18 cellular contexts compared by ENCODE assay signal in the genomic region with DNA sequence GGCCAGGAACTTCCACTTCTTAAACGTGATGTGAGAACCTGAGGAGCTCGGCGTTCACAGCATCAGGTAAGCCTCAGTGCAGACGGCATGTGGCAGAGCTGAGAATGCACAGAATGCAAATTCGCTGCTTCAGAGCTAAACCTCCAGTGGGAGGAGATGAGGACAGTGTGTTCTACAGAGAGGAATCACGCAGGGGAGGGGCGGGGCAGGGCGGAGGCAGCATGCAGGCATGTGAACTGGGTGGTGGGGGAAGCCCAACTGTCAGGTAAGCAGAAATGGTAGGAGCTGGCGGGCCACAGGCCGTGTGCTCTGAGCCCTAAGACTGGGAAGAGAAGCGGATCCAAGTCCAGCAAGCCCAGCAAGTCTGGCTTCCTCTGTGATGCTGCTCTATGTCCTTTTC.
DNase-seq lines count a peak whose midpoint lies in the region; ATAC-seq and TF ChIP-seq lines count a peak whose summit lies in the region.
"Had no signal": no experiment of that assay in that cellular context is flagged by ENCODE, and none has a peak within 500 bp of the region (broad histone marks: within the 10 kb centered on the region; RNA-seq: fewer than 3 reads in every experiment).

No MANE protein-coding gene starts in this region.

- H3K4me3 ChIP-seq in left ventricle myocardium inferior (no peak overlapping the region), testis (no peak overlapping the region), endodermal cell (ENCODE audit: low read length) (no peak overlapping the region)

- H3K36me3 ChIP-seq in left ventricle myocardium inferior: peaks cover 8% of the 10 kb centered on the region
- no peaks in the 10 kb centered on the region for H3K36me3 ChIP-seq in testis (ENCODE audit: low read depth, missing control alignments)
- H3K36me3 ChIP-seq in endodermal cell (ENCODE audit: control insufficient read depth, insufficient read depth, low read length): peaks cover 51% of the 10 kb centered on the region

- no peak overlapping the region for H3K4me3 Mint-ChIP-seq in activated naive CD8-positive, alpha-beta T cell treated with anti-CD3 and anti-CD28 coated beads for 36 hours
- no peak overlapping the region for H3K4me3 Mint-ChIP-seq in glutamatergic neuron (ENCODE audit: unreplicated experiment)
- no peak overlapping the region for H3K4me3 Mint-ChIP-seq in endodermal cell
- H3K4me3 Mint-ChIP-seq: activated T-cell treated with anti-CD3 and anti-CD28 coated beads, Interleukin-2, amount 50 U/mL, for 72 hours; central memory CD8-positive, alpha-beta T cell; nephron had no signal

- TF ChIP-seq CTCF in left ventricle myocardium inferior (IDR thresholded peaks at IDR 0.05; ENCODE audit: borderline replicate concordance) (no peak), glutamatergic neuron (IDR thresholded peaks at IDR 0.05; ENCODE audit: partially characterized antibody, unreplicated experiment) (no peak), testis (IDR thresholded peaks at IDR 0.05) (no peak), endodermal cell (conservative IDR thresholded peaks at IDR 0.05) (no peak)

- no peak overlapping the region for H3K27ac ChIP-seq in left ventricle myocardium inferior (replicated peaks)
- no peak overlapping the region for H3K27ac ChIP-seq in testis
- H3K27ac ChIP-seq in endodermal cell (ENCODE audit: low read depth, low read length): no peak overlapping the region

- H3K36me3 Mint-ChIP-seq in activated naive CD8-positive, alpha-beta T cell treated with anti-CD3 and anti-CD28 coated beads for 36 hours: peaks cover 48% of the 10 kb centered on the region
- H3K36me3 Mint-ChIP-seq in glutamatergic neuron (ENCODE audit: unreplicated experiment): peaks cover 5% of the 10 kb centered on the region
- H3K36me3 Mint-ChIP-seq in endodermal cell (ENCODE audit: low read depth): peaks cover 43% of the 10 kb centered on the region

- DNase-seq in Right ventricle myocardium superior (peak; percentile 44), left ventricle myocardium inferior (no peak), glutamatergic neuron (no peak), testis (peak; percentile 58), NCI-H1092 (lab: John Stamatoyannopoulos, UW) (no peak), endodermal cell (no peak)
- DNase-seq in activated naive CD8-positive, alpha-beta T cell treated with anti-CD3 and anti-CD28 coated beads for 36 hours: no peak
- DNase-seq in activated CD4-positive, CD25-positive, alpha-beta regulatory T cell treated with anti-CD3 and anti-CD28 coated beads, Interleukin-2, amount 50 U/mL, for 72 hours: no peak
- DNase-seq: activated CD4-positive, alpha-beta T cell treated with anti-CD3 and anti-CD28 coated beads, Interleukin-2, amount 50 U/mL, for 1 hour; activated T-cell treated with anti-CD3 and anti-CD28 coated beads, Interleukin-2, amount 50 U/mL, for 72 hours; COR-L47; effector CD8-positive, alpha-beta T cell; GOT3; islet precursor cell; NCI-H1417; stimulated activated naive CD4-positive, alpha-beta T cell treated with Interleukin-2 at 50 U/mL for 16 hours had no signal

- no peaks in the 10 kb centered on the region for H3K9me3 Mint-ChIP-seq in activated naive CD8-positive, alpha-beta T cell treated with anti-CD3 and anti-CD28 coated beads for 36 hours
- peaks cover 65% of the 10 kb centered on the region for H3K9me3 Mint-ChIP-seq in glutamatergic neuron (ENCODE audit: unreplicated experiment)
- no peaks in the 10 kb centered on the region for H3K9me3 Mint-ChIP-seq in endodermal cell
- H3K9me3 Mint-ChIP-seq: activated T-cell treated with anti-CD3 and anti-CD28 coated beads, Interleukin-2, amount 50 U/mL, for 72 hours; central memory CD8-positive, alpha-beta T cell; nephron had no signal

- ATAC-seq in Right ventricle myocardium superior (ENCODE audit: poor library complexity): no peak
- ATAC-seq: activated T-cell treated with anti-CD3 and anti-CD28 coated beads, Interleukin-2, amount 50 U/mL, for 72 hours had no signal

- TF ChIP-seq POLR2A in testis (IDR thresholded peaks at IDR 0.05): no peak

- WGBS in testis, 2 donors: 71 to 73% methylated on average over 11 of the region's 11 CpGs
- 87 to 88% methylated on average over 6 to 11 of the region's 11 CpGs for WGBS in endodermal cell (ENCODE audit: insufficient coverage in 1 of 2, insufficient read length in 1 of 2), 2 experiments

- peak overlapping the region; percentile 18 for H3K27ac Mint-ChIP-seq in activated naive CD8-positive, alpha-beta T cell treated with anti-CD3 and anti-CD28 coated beads for 36 hours
- H3K27ac Mint-ChIP-seq in glutamatergic neuron (ENCODE audit: unreplicated experiment) (peak overlapping the region; percentile 22), endodermal cell (no peak overlapping the region)
- H3K27ac Mint-ChIP-seq: nephron had no signal

- H3K4me1 ChIP-seq in left ventricle myocardium inferior (peaks cover 76% of the 10 kb centered on the region), testis (peaks cover 17% of the 10 kb centered on the region), endodermal cell (ENCODE audit: control insufficient read depth, insufficient read depth, low read length) (peaks cover 4% of the 10 kb centered on the region)

- H3K9ac ChIP-seq in endodermal cell (ENCODE audit: extremely low read depth, low read length, poor library complexity, severe bottlenecking): no peak overlapping the region

- H3K27me3 ChIP-seq in left ventricle myocardium inferior (ENCODE audit: low read depth): no peaks in the 10 kb centered on the region
- H3K27me3 ChIP-seq in testis: no peaks in the 10 kb centered on the region
- no peaks in the 10 kb centered on the region for H3K27me3 ChIP-seq in endodermal cell (ENCODE audit: control insufficient read depth, insufficient read depth, low read length, poor library complexity, severe bottlenecking)

- peaks cover 79% of the 10 kb centered on the region for H3K4me1 Mint-ChIP-seq in activated naive CD8-positive, alpha-beta T cell treated with anti-CD3 and anti-CD28 coated beads for 36 hours
- H3K4me1 Mint-ChIP-seq in glutamatergic neuron (ENCODE audit: low read depth, unreplicated experiment): peaks cover 61% of the 10 kb centered on the region
- peaks cover 31% of the 10 kb centered on the region for H3K4me1 Mint-ChIP-seq in endodermal cell

- no peaks in the 10 kb centered on the region for H3K27me3 Mint-ChIP-seq in activated naive CD8-positive, alpha-beta T cell treated with anti-CD3 and anti-CD28 coated beads for 36 hours
- peaks cover 33% of the 10 kb centered on the region for H3K27me3 Mint-ChIP-seq in glutamatergic neuron (ENCODE audit: unreplicated experiment)
- H3K27me3 Mint-ChIP-seq in endodermal cell (ENCODE audit: insufficient read depth): no peaks in the 10 kb centered on the region
- H3K27me3 Mint-ChIP-seq: central memory CD8-positive, alpha-beta T cell had no signal

- no peaks in the 10 kb centered on the region for H3K9me3 ChIP-seq in left ventricle myocardium inferior (replicated peaks)
- no peaks in the 10 kb centered on the region for H3K9me3 ChIP-seq in testis
- no peaks in the 10 kb centered on the region for H3K9me3 ChIP-seq in endodermal cell (ENCODE audit: control insufficient read depth, low read length)

- intact Hi-C loops in Right ventricle myocardium superior (cut with DNase I): no loop called here
- intact Hi-C loops in left ventricle myocardium inferior (cut with micrococcal nuclease): no loop called here
- intact Hi-C loops in testis (cut with DNase I; ENCODE audit: low total_unique reads): no loop called here

Comparison
In these comparisons a context has a peak if more than half of its experiments do, and no peak if none do; other contexts are left out.
1. DNase-seq: peak in Right ventricle myocardium superior (single experiment) and testis (single experiment); none in left ventricle myocardium inferior (single experiment), activated naive CD8-positive, alpha-beta T cell treated with anti-CD3 and anti-CD28 coated beads for 36 hours (single experiment), glutamatergic neuron (single experiment), NCI-H1092 (single experiment), endodermal cell (single experiment) and activated CD4-positive, CD25-positive, alpha-beta regulatory T cell treated with anti-CD3 and anti-CD28 coated beads, Interleukin-2, amount 50 U/mL, for 72 hours (single experiment).